8 cellular contexts compared by ENCODE assay signal in the genomic region with DNA sequence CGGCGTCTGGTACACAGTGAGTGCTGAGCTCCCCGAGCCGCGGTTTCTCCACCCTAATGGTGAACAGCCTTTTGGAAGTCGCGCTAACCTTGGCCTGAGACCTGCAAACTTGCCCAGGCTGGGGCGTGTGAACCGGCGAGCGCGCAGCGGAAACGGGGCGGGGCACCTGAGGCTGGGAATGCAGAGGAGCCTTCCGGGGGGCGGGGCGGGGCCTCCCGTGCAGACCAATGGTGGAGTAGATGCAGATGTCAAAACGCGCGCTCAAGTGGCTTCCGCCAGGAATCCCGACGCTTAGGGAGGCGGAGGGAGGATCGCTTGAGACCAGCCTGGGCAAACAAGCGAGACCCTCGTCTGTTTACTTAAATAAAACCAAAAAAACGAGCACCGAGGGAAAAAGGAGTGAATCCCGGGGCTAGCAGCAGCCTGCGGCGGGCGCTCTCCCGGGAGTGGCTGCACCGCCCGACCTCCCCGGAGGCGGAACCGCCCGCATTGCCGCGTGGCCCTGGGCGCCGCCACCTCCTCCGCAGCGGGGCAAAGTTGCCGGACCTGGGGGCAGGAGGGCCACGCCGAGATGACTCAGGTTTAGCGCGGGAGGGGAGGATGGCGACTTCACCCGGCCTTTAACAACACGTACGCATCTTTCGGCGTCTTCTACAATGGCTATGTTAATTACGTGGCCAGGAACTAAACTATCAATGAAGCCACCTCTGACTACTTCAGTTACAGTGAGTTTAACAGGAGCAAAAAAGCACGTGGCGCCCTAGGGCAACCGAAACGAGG. TPM values are rescaled to one million over a fixed set of nuclear protein-coding genes. Genes with fewer than 3 reads are reported as not detected.
DNase-seq lines count a peak whose midpoint lies in the region; ATAC-seq and TF ChIP-seq lines count a peak whose summit lies in the region.

No MANE protein-coding gene starts in this region.

- H3K9me3 ChIP-seq in Peyer's patch, result no peaks in the 10 kb centered on the region

- peaks cover 50 to 53% of the 10 kb centered on the region in 2 donors for H3K4me1 Mint-ChIP-seq in natural killer cell

- intact Hi-C loops in natural killer cell (cut with micrococcal nuclease), result loop anchor here (2.0 kb wide), 2 partner anchors 76 to 182 kb away; a partner anchor contains a TSS

- peak; percentile 58 to 69 for TF ChIP-seq POLR2A in Peyer's patch (IDR thresholded peaks at IDR 0.05)

- peak overlapping the region; percentile 89 to 92 for H3K27ac Mint-ChIP-seq in natural killer cell

- no peaks in the 10 kb centered on the region for H3K36me3 ChIP-seq in Peyer's patch

- peak overlapping the region; percentile 48 to 75 (median 70) for H3K4me3 ChIP-seq in Peyer's patch
- H3K4me3 ChIP-seq in fibroblast of mammary gland (ENCODE audit: control insufficient read depth, low read depth, low read length), result peak overlapping the region; percentile 56

- peak overlapping the region; percentile 97 for H3K4me3 Mint-ChIP-seq in natural killer cell

- DNase-seq in EH (ENCODE audit: low read depth), result peak; percentile 94
- DNase-seq in GOT3 (lab: John Stamatoyannopoulos, UW), result peak; percentile 77
- peak; percentile 92 to 95 for DNase-seq in Kasumi-1 (lab: John Stamatoyannopoulos, UW)
- peak; percentile 98 to 99 (median 98) for DNase-seq in Peyer's patch
- DNase-seq in activated T-cell treated with anti-CD3 and anti-CD28 coated beads, Interleukin-2, amount 50 U/mL, for 48 hours, result peak; percentile 97
- peak; percentile 84 for DNase-seq in fibroblast of mammary gland (ENCODE audit: low read depth)
- peak; percentile 81 for DNase-seq in natural killer cell
- peak; percentile 81 to 91 (median 88) for DNase-seq in stimulated activated naive CD4-positive, alpha-beta T cell (lab: John Stamatoyannopoulos, UW)

- H3K27me3 Mint-ChIP-seq in natural killer cell (ENCODE audit: low read depth in 2 of 2), result no peaks in the 10 kb centered on the region

- peak in 3 of 6 experiments; percentile 21 to 29 (median 28) for TF ChIP-seq CTCF in Peyer's patch (IDR thresholded peaks at IDR 0.05)
- TF ChIP-seq CTCF in fibroblast of mammary gland (conservative IDR thresholded peaks at IDR 0.05; ENCODE audit: control insufficient read depth, insufficient read depth, low read depth, low read length), result no peak
- no peak for TF ChIP-seq CTCF in natural killer cell (IDR thresholded peaks at IDR 0.05)

- H3K9me3 Mint-ChIP-seq in natural killer cell, result no peaks in the 10 kb centered on the region

- H3K4me1 ChIP-seq in Peyer's patch, result peaks cover 2 to 48% (median 16%) of the 10 kb centered on the region in 4 donors

- H3K27me3 ChIP-seq in Peyer's patch, result peaks cover 0 to 5% of the 10 kb centered on the region in 2 donors

- ATAC-seq in natural killer cell, result peak; percentile 62 to 87 (median 76)

- H3K27ac ChIP-seq in Peyer's patch, result peak overlapping the region; percentile 61 to 90 (median 85)

- H3K36me3 Mint-ChIP-seq in natural killer cell, result no peaks in the 10 kb centered on the region

RNA-seq across cellular contexts. Expression of a gene that starts 2.2 kb away (rescaled TPM):
- total RNA-seq in Peyer's patch (100 to 1,000 TPM in 1 of 4 donors, 10 to 100 TPM in 2, 1 to 10 TPM in 1; 6.7 to 139 (median 20.5) TPM), natural killer cell (10 to 100 TPM; 16.1 to 22.1 (median 18.5) TPM)

RNA-seq across cellular contexts. Expression of a gene that starts 40.1 kb away (rescaled TPM):
- total RNA-seq in Peyer's patch, result 1 to 10 TPM in 3 of 4 donors, not detected in 1; 1.3 to 5.8 (median 1.6) TPM
- not detected for total RNA-seq in natural killer cell

Comparison
In these comparisons a context has a peak if more than half of its experiments do, and no peak if none do; other contexts are left out.
1. Peak in every context shown above with its lines: DNase-seq, ATAC-seq, H3K4me3 ChIP-seq and H3K27ac ChIP-seq.